In the genomic region with DNA sequence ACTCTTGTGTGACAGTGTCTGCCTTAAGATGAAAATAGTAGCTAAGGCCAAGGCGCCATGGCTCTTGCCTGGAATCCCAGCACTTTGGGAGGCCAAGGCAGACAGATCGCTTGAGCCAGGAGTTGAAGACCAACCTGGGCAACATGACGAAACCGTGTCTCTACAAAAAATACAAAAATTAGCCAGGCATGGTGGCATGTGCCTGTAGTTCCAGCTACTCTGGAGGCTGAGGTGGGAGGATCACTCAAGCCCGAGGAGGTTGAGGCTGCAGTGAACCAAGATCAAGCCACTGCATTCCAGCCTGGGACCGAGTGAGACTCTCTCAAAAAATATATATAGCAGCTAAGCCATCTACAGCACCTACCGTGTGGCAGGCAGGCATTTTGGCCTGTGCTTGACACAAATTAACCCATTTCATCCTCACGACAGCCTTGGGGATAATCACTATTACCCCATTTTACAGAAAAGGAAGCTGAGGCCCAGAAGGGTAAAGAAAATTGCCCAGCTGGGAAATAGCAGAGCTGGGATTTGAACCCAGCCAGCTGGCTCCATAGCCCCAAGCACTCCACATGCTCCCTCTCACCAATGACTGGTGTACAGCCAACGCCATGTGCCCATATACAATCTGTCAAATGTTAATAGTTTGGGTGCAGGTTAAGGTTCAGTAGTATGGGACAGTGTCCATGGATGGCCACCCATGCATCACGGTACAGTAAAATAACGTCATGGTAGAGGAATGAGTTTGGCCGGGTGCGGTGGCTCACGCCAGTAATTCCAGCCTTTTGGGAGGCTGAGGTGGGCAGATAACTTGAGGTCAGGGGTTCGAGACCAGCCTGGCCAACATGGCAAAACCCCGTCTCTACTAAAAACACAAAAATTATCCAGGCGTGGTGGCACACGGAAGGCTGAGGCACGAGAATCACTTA, we compare ENCODE assay signal across 1 cellular context.
TF ChIP-seq lines count a peak whose summit lies in the region.

No MANE protein-coding gene starts in this region.

TF ChIP-seq in H1, 55 proteins besides CTCF, POLR2A, EP300 and RAD21:
- TF ChIP-seq POU5F1 (IDR thresholded peaks at IDR 0.05; ENCODE audit: low read depth, low read length) (no peak), PHF8 (conservative IDR thresholded peaks at IDR 0.05; ENCODE audit: low read depth, low read length) (0 out of 2 replicates have a peak, but pooled peaks have one; percentile 14), POLR2AphosphoS5 (IDR thresholded peaks at IDR 0.05; ENCODE audit: low read depth, low read length) (0 out of 2 replicates have a peak, but pooled peaks have one; percentile 4), HDAC2 (IDR thresholded peaks at IDR 0.05; ENCODE audit: borderline replicate concordance in 1 of 2, low read depth in 2 of 2, low read length in 2 of 2) (0 out of 4 replicates have a peak, but pooled peaks of 1 of the 2 experiments have one; percentile 4), BCL11A (IDR thresholded peaks at IDR 0.05; ENCODE audit: low read depth in 2 of 2, low read length in 2 of 2) (no peak), KDM1A (IDR thresholded peaks at IDR 0.05; ENCODE audit: borderline replicate concordance, low read length) (peak; percentile 51), SIRT6 (IDR thresholded peaks at IDR 0.05; ENCODE audit: low read length) (no peak)
- TF ChIP-seq, protein P1, sequence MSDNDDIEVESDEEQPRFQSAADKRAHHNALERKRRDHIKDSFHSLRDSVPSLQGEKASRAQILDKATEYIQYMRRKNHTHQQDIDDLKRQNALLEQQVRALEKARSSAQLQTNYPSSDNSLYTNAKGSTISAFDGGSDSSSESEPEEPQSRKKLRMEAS (IDR thresholded peaks at IDR 0.05) = no peak
